ENCODE assay signal across 15 cellular contexts in the genomic region with DNA sequence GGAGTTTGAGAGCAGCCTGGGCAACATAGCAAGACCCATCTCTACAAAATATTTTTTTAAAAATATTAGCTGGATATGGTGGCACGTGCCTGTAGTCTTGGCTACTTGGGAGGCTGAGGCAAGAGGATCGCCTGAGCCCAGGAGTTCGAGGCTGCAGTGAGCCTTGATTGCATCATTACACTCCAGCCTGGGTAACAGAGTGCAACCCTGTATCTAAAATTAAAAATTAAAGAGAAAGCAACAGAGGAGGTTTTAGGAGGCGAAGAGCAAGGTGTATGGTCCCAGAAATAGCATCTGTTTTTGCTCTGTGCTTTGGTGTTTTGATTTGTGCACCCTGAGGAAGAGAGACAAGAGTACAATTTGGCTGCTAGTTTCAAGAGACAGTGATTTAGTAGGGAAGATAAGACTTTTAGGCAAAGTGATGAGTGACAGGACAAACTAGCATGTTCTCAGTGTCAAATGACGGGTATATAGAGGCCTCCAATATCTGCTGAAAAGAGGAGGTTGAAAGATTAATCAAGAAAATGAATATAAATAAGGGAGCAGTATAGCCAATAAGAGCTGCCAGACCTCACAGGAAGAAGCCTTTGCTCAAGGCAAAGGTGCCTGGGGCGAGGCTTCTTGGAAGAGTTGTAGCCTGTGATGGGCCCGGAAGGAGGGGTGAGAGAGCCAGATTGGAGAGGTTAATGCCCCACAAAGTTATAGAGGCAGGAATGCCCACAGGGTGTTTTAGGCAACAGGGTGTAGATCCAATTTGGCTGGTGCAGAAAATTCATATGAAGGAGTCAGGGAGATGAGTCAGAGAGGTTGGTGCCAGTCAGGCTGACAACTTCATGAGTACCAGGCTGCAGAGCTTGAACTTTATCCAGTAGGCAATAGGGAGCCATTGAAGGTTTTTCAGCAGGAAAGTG. TPM values are rescaled to one million over a fixed set of nuclear protein-coding genes. Genes with fewer than 3 reads are reported as not detected.
DNase-seq lines count a peak whose midpoint lies in the region; ATAC-seq and TF ChIP-seq lines count a peak whose summit lies in the region.
"Had no signal": no experiment of that assay in that cellular context is flagged by ENCODE, and none has a peak within 500 bp of the region (broad histone marks: within the 10 kb centered on the region; RNA-seq: fewer than 3 reads in every experiment).

No MANE protein-coding gene starts in this region.

- no peak for TF ChIP-seq CTCF in GM20000 (IDR thresholded peaks at IDR 0.05; ENCODE audit: extremely low read depth, missing control alignments)

- peaks cover 39% of the 10 kb centered on the region for H3K4me1 Mint-ChIP-seq in T-helper 17 cell

- ATAC-seq in T-helper 17 cell = peak; percentile 36
- ATAC-seq in left lobe of liver = no peak
- no peak for ATAC-seq in HG02571 (IDR thresholded peaks at IDR 0.05; ENCODE audit: unreplicated experiment)

- H3K36me3 Mint-ChIP-seq in T-helper 17 cell (ENCODE audit: low read depth) = peaks cover 13% of the 10 kb centered on the region
- H3K36me3 Mint-ChIP-seq: activated naive CD8-positive, alpha-beta T cell had no signal

- peak overlapping the region; percentile 14 for H3K27ac Mint-ChIP-seq in T-helper 17 cell
- H3K27ac Mint-ChIP-seq: activated naive CD8-positive, alpha-beta T cell had no signal

- no peaks in the 10 kb centered on the region for H3K27me3 Mint-ChIP-seq in T-helper 17 cell

- DNase-seq in EL (peak; percentile 23), T-helper 17 cell (no peak), fibroblast of gingiva (ENCODE audit: low read depth) (peak; percentile 45), renal cortical epithelial cell (ENCODE audit: low read depth) (peak; percentile 90), GM20000 (ENCODE audit: low spot score) (no peak), left lobe of liver (ENCODE audit: low spot score) (no peak), NCI-H1436 (lab: John Stamatoyannopoulos, UW) (no peak)
- DNase-seq: AML-193, cortex of kidney, kidney glomerular epithelial cell, NCI-H1105 treated with DMSO at 0.1 percent for 48 hours, NCI-H524 treated with DMSO at 0.1 percent for 48 hours had no signal

- H3K9me3 ChIP-seq in T-helper 17 cell (ENCODE audit: control insufficient read depth, low read length, poor library complexity, severe bottlenecking) = no peaks in the 10 kb centered on the region

- H3K4me3 Mint-ChIP-seq in T-helper 17 cell = no peak overlapping the region
- H3K4me3 Mint-ChIP-seq: activated naive CD8-positive, alpha-beta T cell had no signal

RNA-seq across cellular contexts. Expression of a gene that starts 11.4 kb away (rescaled TPM):
- total RNA-seq in T-helper 17 cell = 10 to 100 TPM; 20.2 to 22.5 TPM
- total RNA-seq in renal cortical epithelial cell = 0.52 and 1.9 TPM in 2 replicates
- 65.8 TPM for total RNA-seq in left lobe of liver
- total RNA-seq: glomerular endothelial cell had no signal

Comparison
In these comparisons a context has a peak if more than half of its experiments do, and no peak if none do; other contexts are left out.
1. DNase-seq: peak in EL (single experiment), fibroblast of gingiva (single experiment) and renal cortical epithelial cell (single experiment); none in T-helper 17 cell (0 of 3), GM20000 (single experiment), left lobe of liver (single experiment) and NCI-H1436 (single experiment).